Comparison of ENCODE assay signal across 35 cellular contexts in the genomic region with DNA sequence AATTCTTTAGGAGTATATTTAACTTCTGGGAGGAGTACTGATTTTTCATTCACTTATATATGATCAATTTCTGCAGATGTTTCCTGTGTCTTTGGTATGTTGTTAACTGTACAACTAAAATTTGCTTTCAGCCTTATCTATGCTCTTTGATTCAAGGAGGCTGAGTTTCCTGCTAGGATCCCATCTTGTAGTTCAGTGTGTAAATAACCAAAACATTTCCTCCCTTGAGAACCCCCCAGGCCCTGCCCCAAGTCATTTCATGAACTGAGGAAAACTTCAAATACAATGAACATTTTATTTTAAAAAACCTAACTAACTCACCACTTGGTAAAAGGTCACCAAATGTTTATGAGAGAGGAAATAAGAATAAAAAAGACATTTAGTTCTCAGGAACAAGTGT. TPM values are rescaled to one million over a fixed set of nuclear protein-coding genes. Genes with fewer than 3 reads are reported as not detected.
"Had no signal": no experiment of that assay in that cellular context is flagged by ENCODE, and none has a peak within 500 bp of the region (broad histone marks: within the 10 kb centered on the region; RNA-seq: fewer than 3 reads in every experiment).

No MANE protein-coding gene starts in this region.

- H3K27me3 Mint-ChIP-seq: activated B cell treated with CpG ODN at 0.5 μM for 24 hours; activated CD4-positive, alpha-beta memory T cell treated with anti-CD3 and anti-CD28 coated beads for 36 hours; activated CD4-positive, alpha-beta T cell treated with anti-CD3 and anti-CD28 coated beads for 36 hours; activated CD4-positive, alpha-beta T cell treated with anti-CD3 and anti-CD28 coated beads, Interleukin-2, amount 10 ng/mL, durations not matched to agents 24 days and 14 days; activated CD8-positive, alpha-beta memory T cell treated with anti-CD3 and anti-CD28 coated beads, Interleukin-2, amount 10 ng/mL, durations not matched to agents 7 days and 5 days; activated naive CD4-positive, alpha-beta T cell treated with anti-CD3 and anti-CD28 coated beads, Interleukin-2, amount 50 U/mL, for 24 hours; activated naive CD8-positive, alpha-beta T cell treated with anti-CD3 and anti-CD28 coated beads for 36 hours; activated naive CD8-positive, alpha-beta T cell treated with anti-CD3 and anti-CD28 coated beads, Interleukin-2, amount 50 U/mL, for 24 hours; dendritic cell treated with granulocyte-macrophage colony-stimulating factor and Interleukin-4, amounts not matched to agents 40 ng/mL and 50 ng/mL, for 4 days; T-helper 17 cell had no signal

- H3K4me1 Mint-ChIP-seq: activated B cell treated with CpG ODN at 0.5 μM for 24 hours; activated CD4-positive, alpha-beta T cell treated with anti-CD3 and anti-CD28 coated beads for 36 hours; activated CD4-positive, alpha-beta T cell treated with anti-CD3 and anti-CD28 coated beads, Interleukin-2, amount 10 ng/mL, durations not matched to agents 24 days and 14 days; activated CD8-positive, alpha-beta memory T cell treated with anti-CD3 and anti-CD28 coated beads, Interleukin-2, amount 10 ng/mL, durations not matched to agents 7 days and 5 days; activated naive CD4-positive, alpha-beta T cell treated with anti-CD3 and anti-CD28 coated beads, Interleukin-2, amount 50 U/mL, for 24 hours; activated naive CD8-positive, alpha-beta T cell treated with anti-CD3 and anti-CD28 coated beads for 36 hours; activated naive CD8-positive, alpha-beta T cell treated with anti-CD3 and anti-CD28 coated beads, Interleukin-2, amount 50 U/mL, for 24 hours; T-helper 17 cell had no signal

- H3K27ac Mint-ChIP-seq: activated B cell treated with CpG ODN at 0.5 μM for 24 hours; activated CD4-positive, alpha-beta memory T cell treated with anti-CD3 and anti-CD28 coated beads for 36 hours; activated CD4-positive, alpha-beta T cell treated with anti-CD3 and anti-CD28 coated beads for 36 hours; activated CD4-positive, alpha-beta T cell treated with anti-CD3 and anti-CD28 coated beads, Interleukin-2, amount 10 ng/mL, durations not matched to agents 24 days and 14 days; activated CD8-positive, alpha-beta memory T cell treated with anti-CD3 and anti-CD28 coated beads, Interleukin-2, amount 10 ng/mL, durations not matched to agents 7 days and 5 days; activated CD8-positive, alpha-beta T cell treated with anti-CD3 and anti-CD28 coated beads, Interleukin-2, amount 10 ng/mL, durations not matched to agents 7 days and 5 days; activated naive CD4-positive, alpha-beta T cell treated with anti-CD3 and anti-CD28 coated beads for 36 hours; activated naive CD4-positive, alpha-beta T cell treated with anti-CD3 and anti-CD28 coated beads, Interleukin-2, amount 50 U/mL, for 24 hours; activated naive CD8-positive, alpha-beta T cell treated with anti-CD3 and anti-CD28 coated beads for 36 hours; activated naive CD8-positive, alpha-beta T cell treated with anti-CD3 and anti-CD28 coated beads, Interleukin-2, amount 50 U/mL, for 24 hours; activated T-helper 1 cell treated with anti-CD3 and anti-CD28 coated beads, Interleukin-12 subunit alpha, Interleukin-12 subunit beta, Interleukin-2, Interleukin-4 antibody, amounts not matched to agents 30 ng/mL and 10 ng/mL and 1 ng/mL, durations not matched to agents 14 hours and 24 hours and 36 hours; activated T-helper 2 cell treated with anti-CD3 and anti-CD28 coated beads, Interferon-gamma antibody, Interleukin-2, Interleukin-4, amounts not matched to agents 10 μg/mL and 5 μg/mL and 100 μg/mL, durations not matched to agents 14 hours and 24 hours and 36 hours; dendritic cell treated with granulocyte-macrophage colony-stimulating factor and Interleukin-4, amounts not matched to agents 40 ng/mL and 50 ng/mL, for 4 days; effector memory CD8-positive, alpha-beta T cell; T-helper 17 cell; T-helper 2 cell treated with Interferon-gamma antibody and Interleukin-4, amounts not matched to agents 5 μg/mL and 100 μg/mL, for 36 hours had no signal

- DNase-seq: activated B cell treated with CpG ODN at 0.5 μM for 24 hours; activated CD4-positive, alpha-beta memory T cell treated with anti-CD3 and anti-CD28 coated beads for 36 hours; activated CD4-positive, alpha-beta T cell treated with anti-CD3 and anti-CD28 coated beads for 36 hours; activated CD4-positive, alpha-beta T cell treated with anti-CD3 and anti-CD28 coated beads, Interleukin-2, amount 10 ng/mL, durations not matched to agents 24 days and 14 days; activated CD8-positive, alpha-beta memory T cell treated with anti-CD3 and anti-CD28 coated beads, Interleukin-2, amount 10 ng/mL, durations not matched to agents 7 days and 5 days; activated CD8-positive, alpha-beta memory T cell treated with anti-CD3 and anti-CD28 coated beads, Interleukin-2, amount 50 U/mL, for 4 hours; activated CD8-positive, alpha-beta T cell treated with anti-CD3 and anti-CD28 coated beads, Interleukin-2, amount 10 ng/mL, durations not matched to agents 7 days and 5 days; activated effector memory CD4-positive, alpha-beta T cell treated with anti-CD3 and anti-CD28 coated beads, Interleukin-2, amount 50 U/mL, for 16 hours; activated naive CD4-positive, alpha-beta T cell treated with anti-CD3 and anti-CD28 coated beads for 36 hours; activated naive CD8-positive, alpha-beta T cell treated with anti-CD3 and anti-CD28 coated beads for 36 hours; activated naive CD8-positive, alpha-beta T cell treated with anti-CD3 and anti-CD28 coated beads, Interleukin-2, amount 50 U/mL, for 24 hours; activated T-cell treated with anti-CD3 and anti-CD28 coated beads, Interleukin-2, amount 50 U/mL, for 1 hour; activated T-cell treated with anti-CD3 and anti-CD28 coated beads, Interleukin-2, amount 50 U/mL, for 48 hours; adrenal gland; amygdala; aorta; body of pancreas; caudate nucleus; colonic mucosa; effector CD4-positive, alpha-beta T cell; effector memory CD8-positive, alpha-beta T cell; esophagus squamous epithelium; head of caudate nucleus; T-helper 1 cell; T-helper 17 cell; T1000; WERI-Rb-1 had no signal

- H3K27ac ChIP-seq: adrenal gland, body of pancreas, colonic mucosa, epithelial cell of prostate, esophagus squamous epithelium, WERI-Rb-1 had no signal

- ATAC-seq: activated CD4-positive, alpha-beta T cell treated with anti-CD3 and anti-CD28 coated beads for 36 hours; activated CD4-positive, CD25-positive, alpha-beta regulatory T cell treated with anti-CD3 and anti-CD28 coated beads, Interleukin-2, amount 50 U/mL, for 24 hours; activated CD8-positive, alpha-beta memory T cell treated with anti-CD3 and anti-CD28 coated beads, Interleukin-2, amount 10 ng/mL, durations not matched to agents 7 days and 5 days; activated CD8-positive, alpha-beta T cell treated with anti-CD3 and anti-CD28 coated beads, Interleukin-2, amount 10 ng/mL, durations not matched to agents 7 days and 5 days; activated naive CD8-positive, alpha-beta T cell treated with anti-CD3 and anti-CD28 coated beads, Interleukin-2, amount 50 U/mL, for 24 hours; body of pancreas; effector memory CD8-positive, alpha-beta T cell; T-helper 17 cell had no signal

- H3K4me3 Mint-ChIP-seq: activated B cell treated with CpG ODN at 0.5 μM for 24 hours; activated CD4-positive, alpha-beta memory T cell treated with anti-CD3 and anti-CD28 coated beads for 36 hours; activated CD4-positive, alpha-beta T cell treated with anti-CD3 and anti-CD28 coated beads for 36 hours; activated CD4-positive, alpha-beta T cell treated with anti-CD3 and anti-CD28 coated beads, Interleukin-2, amount 10 ng/mL, durations not matched to agents 24 days and 14 days; activated CD8-positive, alpha-beta memory T cell treated with anti-CD3 and anti-CD28 coated beads, Interleukin-2, amount 10 ng/mL, durations not matched to agents 7 days and 5 days; activated CD8-positive, alpha-beta T cell treated with anti-CD3 and anti-CD28 coated beads, Interleukin-2, amount 10 ng/mL, durations not matched to agents 7 days and 5 days; activated naive CD4-positive, alpha-beta T cell treated with anti-CD3 and anti-CD28 coated beads for 36 hours; activated naive CD4-positive, alpha-beta T cell treated with anti-CD3 and anti-CD28 coated beads, Interleukin-2, amount 50 U/mL, for 24 hours; activated naive CD8-positive, alpha-beta T cell treated with anti-CD3 and anti-CD28 coated beads for 36 hours; activated naive CD8-positive, alpha-beta T cell treated with anti-CD3 and anti-CD28 coated beads, Interleukin-2, amount 50 U/mL, for 24 hours; activated T-helper 1 cell treated with anti-CD3 and anti-CD28 coated beads, Interleukin-12 subunit alpha, Interleukin-12 subunit beta, Interleukin-2, Interleukin-4 antibody, amounts not matched to agents 30 ng/mL and 10 ng/mL and 1 ng/mL, durations not matched to agents 14 hours and 24 hours and 36 hours; dendritic cell treated with granulocyte-macrophage colony-stimulating factor and Interleukin-4, amounts not matched to agents 40 ng/mL and 50 ng/mL, for 4 days; effector memory CD8-positive, alpha-beta T cell; T-helper 17 cell; T-helper 2 cell treated with Interferon-gamma antibody and Interleukin-4, amounts not matched to agents 5 μg/mL and 100 μg/mL, for 36 hours had no signal

- H3K4me3 ChIP-seq: adrenal gland, body of pancreas, colonic mucosa, esophagus squamous epithelium had no signal

RNA-seq across cellular contexts. Expression of a gene that starts 55.5 kb away (rescaled TPM):
- total RNA-seq: activated B cell treated with CpG ODN at 0.5 μM for 24 hours; activated CD4-positive, alpha-beta T cell treated with anti-CD3 and anti-CD28 coated beads for 36 hours; activated CD4-positive, alpha-beta T cell treated with anti-CD3 and anti-CD28 coated beads, Interleukin-2, amount 10 ng/mL, durations not matched to agents 24 days and 14 days; activated CD8-positive, alpha-beta memory T cell treated with anti-CD3 and anti-CD28 coated beads for 36 hours; activated CD8-positive, alpha-beta memory T cell treated with anti-CD3 and anti-CD28 coated beads, Interleukin-2, amount 10 ng/mL, durations not matched to agents 7 days and 5 days; activated CD8-positive, alpha-beta T cell treated with anti-CD3 and anti-CD28 coated beads, Interleukin-2, amount 10 ng/mL, durations not matched to agents 7 days and 5 days; activated naive CD4-positive, alpha-beta T cell treated with anti-CD3 and anti-CD28 coated beads for 36 hours; activated naive CD8-positive, alpha-beta T cell treated with anti-CD3 and anti-CD28 coated beads for 36 hours; activated T-helper 1 cell treated with anti-CD3 and anti-CD28 coated beads, Interleukin-12 subunit alpha, Interleukin-12 subunit beta, Interleukin-2, Interleukin-4 antibody, amounts not matched to agents 30 ng/mL and 10 ng/mL and 1 ng/mL, durations not matched to agents 14 hours and 24 hours and 36 hours; activated T-helper 2 cell treated with anti-CD3 and anti-CD28 coated beads, Interferon-gamma antibody, Interleukin-2, Interleukin-4, amounts not matched to agents 10 μg/mL and 5 μg/mL and 100 μg/mL, durations not matched to agents 14 hours and 24 hours and 36 hours; T-helper 17 cell had no signal
- polyA plus RNA-seq: adrenal gland had no signal
